ENCODE assay signal across 26 cellular contexts in genomic region chr3:197368330-197368729, GRCh38.
DNase-seq lines count a peak whose midpoint lies in the region; ATAC-seq, FAIRE-seq and TF ChIP-seq lines count a peak whose summit lies in the region.
"Had no signal": no experiment of that assay in that cellular context is flagged by ENCODE, and none has a peak within 500 bp of the region (broad histone marks: within the 10 kb centered on the region; RNA-seq: fewer than 3 reads in every experiment).

No MANE protein-coding gene starts in this region.

- H3K4me1 Mint-ChIP-seq in brain = peaks cover 90% of the 10 kb centered on the region
- H3K4me1 Mint-ChIP-seq: activated naive CD8-positive, alpha-beta T cell treated with anti-CD3 and anti-CD28 coated beads, Interleukin-2, amount 50 U/mL, for 24 hours had no signal

- H3K27me3 ChIP-seq in HUES64 (ENCODE audit: insufficient read depth, low read length) (no peaks in the 10 kb centered on the region), mesendoderm (ENCODE audit: insufficient read depth, low read length, poor library complexity) (no peaks in the 10 kb centered on the region), small intestine (ENCODE audit: control insufficient read depth in 2 of 2, insufficient read depth in 2 of 2, low read length in 2 of 2) (no peaks in the 10 kb centered on the region)
- H3K27me3 ChIP-seq: breast epithelium had no signal

- no peaks in the 10 kb centered on the region for H3K36me3 Mint-ChIP-seq in brain
- H3K36me3 Mint-ChIP-seq: activated CD4-positive, alpha-beta memory T cell treated with anti-CD3 and anti-CD28 coated beads for 36 hours; WTC11 had no signal

- H3K9me3 ChIP-seq in HUES64 (ENCODE audit: insufficient read depth, low read depth, low read length) = no peaks in the 10 kb centered on the region
- no peaks in the 10 kb centered on the region for H3K9me3 ChIP-seq in small intestine (ENCODE audit: control insufficient read depth, low read depth)
- H3K9me3 ChIP-seq: breast epithelium, left ventricle myocardium inferior, psoas muscle, spleen had no signal

- H3K27ac ChIP-seq in HUES64 (ENCODE audit: low read depth, low read length) (peak overlapping the region; percentile 37), mesendoderm (ENCODE audit: low read depth, low read length) (no peak overlapping the region), substantia nigra (ENCODE audit: low read depth, low read length, poor library complexity, severe bottlenecking) (peak overlapping the region; percentile 91), small intestine (ENCODE audit: low read depth in 1 of 2, low read length in 1 of 2) (no peak overlapping the region)
- H3K27ac ChIP-seq: breast epithelium, left ventricle myocardium inferior, psoas muscle, spleen had no signal

- intact Hi-C loops in left cardiac atrium (cut with DNase I) = no loop called here

- ATAC-seq in left cardiac atrium (no peak), HG02981 (IDR thresholded peaks at IDR 0.05; ENCODE audit: unreplicated experiment) (no peak)
- ATAC-seq: activated naive CD8-positive, alpha-beta T cell treated with anti-CD3 and anti-CD28 coated beads, Interleukin-2, amount 50 U/mL, for 24 hours; psoas muscle; WTC11 had no signal

- no peak overlapping the region for H4K8ac ChIP-seq in mesendoderm (ENCODE audit: low read depth, low read length)

- H3K36me3 ChIP-seq in HUES64 (ENCODE audit: insufficient read depth, low read length) = no peaks in the 10 kb centered on the region
- no peaks in the 10 kb centered on the region for H3K36me3 ChIP-seq in mesendoderm (ENCODE audit: control insufficient read depth, insufficient read depth, low read length)
- no peaks in the 10 kb centered on the region for H3K36me3 ChIP-seq in small intestine (ENCODE audit: control insufficient read depth in 2 of 2, insufficient read depth in 2 of 2, low read length in 2 of 2)
- H3K36me3 ChIP-seq: breast epithelium, left ventricle myocardium inferior, spleen had no signal

- no peak overlapping the region for H2AK5ac ChIP-seq in mesendoderm (ENCODE audit: low read length)

- H3K9me3 Mint-ChIP-seq in brain = peaks cover 0 to 1% (median 0%) of the 10 kb centered on the region in 5 experiments
- H3K9me3 Mint-ChIP-seq: activated CD4-positive, alpha-beta memory T cell treated with anti-CD3 and anti-CD28 coated beads for 36 hours; activated naive CD8-positive, alpha-beta T cell treated with anti-CD3 and anti-CD28 coated beads, Interleukin-2, amount 50 U/mL, for 24 hours; CD4-positive, alpha-beta T cell; HFFc6; T-helper 2 cell treated with Interferon-gamma antibody and Interleukin-4, amounts not matched to agents 5 μg/mL and 100 μg/mL, for 36 hours; WTC11 had no signal

- no peak overlapping the region for H4K5ac ChIP-seq in mesendoderm (ENCODE audit: low read length)

- H2BK15ac ChIP-seq in mesendoderm (replicated peaks; ENCODE audit: low read depth) = no peak overlapping the region

- peak overlapping the region; percentile 12 for H3K18ac ChIP-seq in mesendoderm (ENCODE audit: low read length)

- H3K4me1 ChIP-seq in HUES64 (ENCODE audit: insufficient read depth, low read length) (peaks cover 60% of the 10 kb centered on the region; the same call in 1 of the 2 replicates), mesendoderm (ENCODE audit: control insufficient read depth, low read depth, low read length) (peaks cover 11% of the 10 kb centered on the region), small intestine (ENCODE audit: control insufficient read depth in 2 of 2, insufficient read depth in 1 of 2, low read depth in 1 of 2, low read length in 1 of 2) (no peaks in the 10 kb centered on the region)
- H3K4me1 ChIP-seq: spleen had no signal

- H3K4me2 ChIP-seq in mesendoderm (ENCODE audit: low read length) = no peak overlapping the region

- peak overlapping the region; percentile 26 to 96 (median 80) for H3K27ac Mint-ChIP-seq in brain
- H3K27ac Mint-ChIP-seq: activated CD4-positive, alpha-beta memory T cell treated with anti-CD3 and anti-CD28 coated beads for 36 hours; activated naive CD8-positive, alpha-beta T cell treated with anti-CD3 and anti-CD28 coated beads, Interleukin-2, amount 50 U/mL, for 24 hours; CD4-positive, alpha-beta T cell; HFFc6; T-helper 2 cell treated with Interferon-gamma antibody and Interleukin-4, amounts not matched to agents 5 μg/mL and 100 μg/mL, for 36 hours; WTC11 had no signal

- H3K27me3 Mint-ChIP-seq in brain = no peaks in the 10 kb centered on the region

- H3K23ac ChIP-seq in mesendoderm (ENCODE audit: low read length) = no peak overlapping the region

- H3K9ac ChIP-seq in HUES64 (ENCODE audit: low read depth, low read length) (no peak overlapping the region), mesendoderm (ENCODE audit: low read length) (no peak overlapping the region)

- TF ChIP-seq CTCF in brain (conservative IDR thresholded peaks at IDR 0.05) = no peak

- no peak for FAIRE-seq in small intestine (lab: Jason Lieb, UNC)
- FAIRE-seq: RCC 7860 had no signal

- H3K4me3 ChIP-seq in HUES64 (ENCODE audit: low read length) = no peak overlapping the region
- H3K4me3 ChIP-seq in mesendoderm (ENCODE audit: low read length) = no peak overlapping the region
- no peak overlapping the region for H3K4me3 ChIP-seq in small intestine (ENCODE audit: low read depth in 1 of 2, low read length in 2 of 2)
- H3K4me3 ChIP-seq: breast epithelium, left ventricle myocardium inferior, psoas muscle, spleen had no signal

- H2BK120ac ChIP-seq in mesendoderm (ENCODE audit: low read depth, low read length) = no peak overlapping the region

- DNase-seq in mesendoderm (peak; percentile 84), substantia nigra (lab: John Stamatoyannopoulos, UW) (no peak), left cardiac atrium (no peak), small intestine (no peak)
- DNase-seq: activated CD4-positive, alpha-beta memory T cell treated with anti-CD3 and anti-CD28 coated beads for 36 hours; activated effector memory CD4-positive, alpha-beta T cell treated with Interleukin-2 at 50 U/mL for 16 hours; activated naive CD8-positive, alpha-beta T cell treated with anti-CD3 and anti-CD28 coated beads, Interleukin-2, amount 50 U/mL, for 24 hours; CD4-positive, alpha-beta T cell; DMS153; GF-D8; HFFc6; left ventricle myocardium inferior; NCI-H1092 treated with DMSO at 0.1 percent for 48 hours; NCI-H2081 treated with DMSO at 0.1 percent for 48 hours; NCI-H510A; psoas muscle; stimulated activated CD4-positive, alpha-beta T cell treated with anti-CD3 and anti-CD28 coated beads, Interleukin-4, amount 100 ng/mL, for 1 hour; stimulated activated naive CD4-positive, alpha-beta T cell had no signal

- H3K4me3 Mint-ChIP-seq in brain = peak overlapping the region in 1 of 5 experiments; percentile 24
- H3K4me3 Mint-ChIP-seq: activated CD4-positive, alpha-beta memory T cell treated with anti-CD3 and anti-CD28 coated beads for 36 hours; activated naive CD8-positive, alpha-beta T cell treated with anti-CD3 and anti-CD28 coated beads, Interleukin-2, amount 50 U/mL, for 24 hours; CD4-positive, alpha-beta T cell; HFFc6; T-helper 2 cell treated with Interferon-gamma antibody and Interleukin-4, amounts not matched to agents 5 μg/mL and 100 μg/mL, for 36 hours; WTC11 had no signal

- no peak overlapping the region for H2BK5ac ChIP-seq in mesendoderm (ENCODE audit: low read length)

- no peaks in the 10 kb centered on the region for H3K79me2 ChIP-seq in mesendoderm (ENCODE audit: control insufficient read depth, insufficient read depth, low read length)

- H3K56ac ChIP-seq in mesendoderm (ENCODE audit: low read length) = no peak overlapping the region

- no peak overlapping the region for H3K4ac ChIP-seq in mesendoderm (ENCODE audit: low read depth, low read length)

- no peaks in the 10 kb centered on the region for H3K79me1 ChIP-seq in mesendoderm (ENCODE audit: low read length)

- WGBS in HUES64 = 36% methylated on average over 4 of the region's 4 CpGs
- WGBS in mesendoderm (ENCODE audit: extremely low coverage, insufficient coverage, low lambda C conversion rate) = no CpG with 5 or more reads among the region's 4 CpGs
- 65 to 76% (median 72%) methylated on average over 4 of the region's 4 CpGs for WGBS in small intestine, 3 donors

Comparison
In these comparisons a context has a peak if more than half of its experiments do, and no peak if none do; other contexts are left out.
1. H3K27ac ChIP-seq: peak in HUES64 (single experiment) and substantia nigra (single experiment); none in mesendoderm (single experiment) and small intestine (0 of 2).